Comparison of ENCODE assay signal across 10 cellular contexts in genomic region chr7:2566348-2566889, GRCh38. TPM values are rescaled to one million over a fixed set of nuclear protein-coding genes. Genes with fewer than 3 reads are reported as not detected.
DNase-seq lines count a peak whose midpoint lies in the region; ATAC-seq and TF ChIP-seq lines count a peak whose summit lies in the region.
"Had no signal": no experiment of that assay in that cellular context is flagged by ENCODE, and none has a peak within 500 bp of the region (broad histone marks: within the 10 kb centered on the region; RNA-seq: fewer than 3 reads in every experiment).

No MANE protein-coding gene starts in this region.

- TF ChIP-seq CTCF in type B pancreatic cell (conservative IDR thresholded peaks at IDR 0.05) = no peak

- no peaks in the 10 kb centered on the region for H3K27me3 Mint-ChIP-seq in activated T-cell treated with anti-CD3 and anti-CD28 coated beads, Interleukin-2, amount 50 U/mL, for 72 hours (ENCODE audit: low read depth)
- H3K27me3 Mint-ChIP-seq in activated CD4-positive, alpha-beta memory T cell treated with anti-CD3 and anti-CD28 coated beads, Interleukin-2, amount 10 ng/mL, durations not matched to agents 7 days and 5 days = no peaks in the 10 kb centered on the region
- no peaks in the 10 kb centered on the region for H3K27me3 Mint-ChIP-seq in type B pancreatic cell

- peak overlapping the region; percentile 63 for H3K27ac Mint-ChIP-seq in activated T-cell treated with anti-CD3 and anti-CD28 coated beads, Interleukin-2, amount 50 U/mL, for 72 hours
- peak overlapping the region; percentile 67 for H3K27ac Mint-ChIP-seq in activated CD4-positive, alpha-beta memory T cell treated with anti-CD3 and anti-CD28 coated beads, Interleukin-2, amount 10 ng/mL, durations not matched to agents 7 days and 5 days
- H3K27ac Mint-ChIP-seq in type B pancreatic cell = peak overlapping the region; percentile 48

- no peak for DNase-seq in activated T-cell treated with anti-CD3 and anti-CD28 coated beads, Interleukin-2, amount 50 U/mL, for 72 hours
- DNase-seq in activated T-cell treated with anti-CD3 and anti-CD28 coated beads, Interleukin-2, amount 50 U/mL, for 1 hour = no peak
- DNase-seq in activated CD4-positive, alpha-beta memory T cell treated with anti-CD3 and anti-CD28 coated beads, Interleukin-2, amount 10 ng/mL, durations not matched to agents 7 days and 5 days = no peak
- DNase-seq in type B pancreatic cell (ENCODE audit: extremely low spot score, unreplicated experiment) (no peak), dedifferentiated amniotic fluid mesenchymal stem cell (ENCODE audit: extremely low spot score) (no peak)
- DNase-seq: NCI-H1694 treated with DMSO at 0.1 percent for 48 hours, NCI-H69 had no signal

- POLR2A ChIA-PET in activated CD4-positive, alpha-beta memory T cell treated with anti-CD3 and anti-CD28 coated beads, Interleukin-2, amount 10 ng/mL, durations not matched to agents 7 days and 5 days (lab: Charles Lee) = interaction anchor here (1.0 kb wide), 1 partner anchor 38 kb away, joined by 3 read pairs; no protein-coding TSS in a partner anchor

- no peaks in the 10 kb centered on the region for H3K9me3 Mint-ChIP-seq in activated T-cell treated with anti-CD3 and anti-CD28 coated beads, Interleukin-2, amount 50 U/mL, for 72 hours
- no peaks in the 10 kb centered on the region for H3K9me3 Mint-ChIP-seq in activated CD4-positive, alpha-beta memory T cell treated with anti-CD3 and anti-CD28 coated beads, Interleukin-2, amount 10 ng/mL, durations not matched to agents 7 days and 5 days
- no peaks in the 10 kb centered on the region for H3K9me3 Mint-ChIP-seq in type B pancreatic cell

- peak; percentile 59 to 77 for ATAC-seq in activated T-cell treated with anti-CD3 and anti-CD28 coated beads, Interleukin-2, amount 50 U/mL, for 72 hours (replicated peaks in 1 of 2)
- ATAC-seq in HG02981 (IDR thresholded peaks at IDR 0.05; ENCODE audit: unreplicated experiment) = peak; percentile 26
- ATAC-seq in GM18498 (IDR thresholded peaks at IDR 0.05; ENCODE audit: unreplicated experiment) = no peak
- ATAC-seq in GM21717 (IDR thresholded peaks at IDR 0.05; ENCODE audit: unreplicated experiment) = no peak

- H3K36me3 Mint-ChIP-seq in activated T-cell treated with anti-CD3 and anti-CD28 coated beads, Interleukin-2, amount 50 U/mL, for 72 hours (ENCODE audit: insufficient read depth in 2 of 2) = no peaks in the 10 kb centered on the region
- no peaks in the 10 kb centered on the region for H3K36me3 Mint-ChIP-seq in activated CD4-positive, alpha-beta memory T cell treated with anti-CD3 and anti-CD28 coated beads, Interleukin-2, amount 10 ng/mL, durations not matched to agents 7 days and 5 days (ENCODE audit: low read depth)
- H3K36me3 Mint-ChIP-seq in type B pancreatic cell = no peaks in the 10 kb centered on the region

- CTCF ChIA-PET in activated CD4-positive, alpha-beta memory T cell treated with anti-CD3 and anti-CD28 coated beads, Interleukin-2, amount 10 ng/mL, durations not matched to agents 7 days and 5 days (lab: Charles Lee) = interaction anchor here (0.7 to 2.1 kb wide), 3 partner anchors 98 to 235 kb away, joined by 3 to 6 read pairs (median 5); no protein-coding TSS in a partner anchor

- peak overlapping the region in 1 of 2 donors; percentile 72 for H3K4me3 Mint-ChIP-seq in activated T-cell treated with anti-CD3 and anti-CD28 coated beads, Interleukin-2, amount 50 U/mL, for 72 hours
- H3K4me3 Mint-ChIP-seq in activated CD4-positive, alpha-beta memory T cell treated with anti-CD3 and anti-CD28 coated beads, Interleukin-2, amount 10 ng/mL, durations not matched to agents 7 days and 5 days = no peak overlapping the region
- H3K4me3 Mint-ChIP-seq in type B pancreatic cell = no peak overlapping the region

- H3K4me1 Mint-ChIP-seq in activated T-cell treated with anti-CD3 and anti-CD28 coated beads, Interleukin-2, amount 50 U/mL, for 72 hours (ENCODE audit: low read depth) = peaks cover 5% of the 10 kb centered on the region
- H3K4me1 Mint-ChIP-seq in activated CD4-positive, alpha-beta memory T cell treated with anti-CD3 and anti-CD28 coated beads, Interleukin-2, amount 10 ng/mL, durations not matched to agents 7 days and 5 days = peaks cover 20% of the 10 kb centered on the region
- peaks cover 31% of the 10 kb centered on the region for H3K4me1 Mint-ChIP-seq in type B pancreatic cell (ENCODE audit: unreplicated experiment)

RNA-seq across cellular contexts. Expression of gene IQCE, which starts 7.6 kb away (rescaled TPM):
- 10 to 100 TPM; 11.8 to 12.2 TPM for total RNA-seq in activated T-cell treated with anti-CD3 and anti-CD28 coated beads, Interleukin-2, amount 50 U/mL, for 72 hours
- 10 to 100 TPM; 12.7 to 14.0 TPM for total RNA-seq in activated CD4-positive, alpha-beta memory T cell treated with anti-CD3 and anti-CD28 coated beads, Interleukin-2, amount 10 ng/mL, durations not matched to agents 7 days and 5 days
- total RNA-seq in type B pancreatic cell (ENCODE audit: low replicate concordance) = 25.7 and 35.2 TPM in 2 replicates

RNA-seq across cellular contexts. Expression of gene BRAT1, which starts 11.1 kb away (rescaled TPM):
- total RNA-seq in activated T-cell treated with anti-CD3 and anti-CD28 coated beads, Interleukin-2, amount 50 U/mL, for 72 hours = 10 to 100 TPM; 28.0 to 35.2 TPM
- total RNA-seq in activated CD4-positive, alpha-beta memory T cell treated with anti-CD3 and anti-CD28 coated beads, Interleukin-2, amount 10 ng/mL, durations not matched to agents 7 days and 5 days = 10 to 100 TPM; 31.1 to 32.9 TPM
- 25.2 and 40.3 TPM in 2 replicates for total RNA-seq in type B pancreatic cell (ENCODE audit: low replicate concordance)

RNA-seq across cellular contexts. Expression of gene LFNG, which starts 46.8 kb away (rescaled TPM):
- total RNA-seq in activated T-cell treated with anti-CD3 and anti-CD28 coated beads, Interleukin-2, amount 50 U/mL, for 72 hours = 10 to 100 TPM; 23.0 to 30.0 TPM
- 100 to 1,000 TPM; 105 to 109 TPM for total RNA-seq in activated CD4-positive, alpha-beta memory T cell treated with anti-CD3 and anti-CD28 coated beads, Interleukin-2, amount 10 ng/mL, durations not matched to agents 7 days and 5 days
- 5.0 and 15.3 TPM in 2 replicates for total RNA-seq in type B pancreatic cell (ENCODE audit: low replicate concordance)

Comparison
In these comparisons a context has a peak if more than half of its experiments do, and no peak if none do; other contexts are left out.
1. ATAC-seq: peak in activated T-cell treated with anti-CD3 and anti-CD28 coated beads, Interleukin-2, amount 50 U/mL, for 72 hours (2 of 2) and HG02981 (single experiment); none in GM18498 (single experiment) and GM21717 (single experiment).
2. Peak in every context shown above with its lines, with median percentiles within 50 percentile points of each other: H3K27ac Mint-ChIP-seq.